Comparison of ENCODE assay signal across 1 cellular context in the genomic region with DNA sequence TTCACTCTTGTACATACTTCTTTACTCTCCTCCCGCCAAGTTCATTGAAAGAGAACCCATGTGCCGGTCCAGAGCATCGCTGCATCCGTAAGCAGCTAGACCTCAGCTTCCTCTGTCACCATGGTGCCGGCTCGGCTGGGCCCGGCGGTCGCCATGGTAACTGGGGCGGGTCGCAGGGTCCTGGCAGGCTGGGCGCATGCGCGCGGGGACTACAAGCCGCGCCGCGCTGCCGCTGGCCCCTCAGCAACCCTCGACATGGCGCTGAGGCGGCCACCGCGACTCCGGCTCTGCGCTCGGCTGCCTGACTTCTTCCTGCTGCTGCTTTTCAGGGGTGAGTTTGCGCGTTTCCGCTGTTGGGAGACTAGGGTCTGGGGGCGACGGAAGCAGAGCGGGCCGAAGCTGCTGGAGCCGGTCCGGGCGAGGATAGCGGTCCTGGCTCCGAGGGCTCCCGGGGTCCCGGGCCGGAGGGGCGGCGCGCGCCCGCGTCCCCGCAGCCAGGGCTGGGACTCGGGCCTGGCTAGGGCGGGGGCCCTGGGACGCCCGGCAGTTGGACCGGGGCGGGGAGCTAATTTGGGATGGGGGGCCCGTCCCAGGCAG.
TF ChIP-seq lines count a peak whose summit lies in the region.

A gene (plus strand): TSS at position 244 of the 597 bp plus-strand sequence. CDS start 12 bp downstream, at position 256.

TF ChIP-seq in K562, 482 proteins besides CTCF, POLR2A, EP300 and RAD21 (continued from another document and continues in another):
- TF ChIP-seq, protein P1, sequence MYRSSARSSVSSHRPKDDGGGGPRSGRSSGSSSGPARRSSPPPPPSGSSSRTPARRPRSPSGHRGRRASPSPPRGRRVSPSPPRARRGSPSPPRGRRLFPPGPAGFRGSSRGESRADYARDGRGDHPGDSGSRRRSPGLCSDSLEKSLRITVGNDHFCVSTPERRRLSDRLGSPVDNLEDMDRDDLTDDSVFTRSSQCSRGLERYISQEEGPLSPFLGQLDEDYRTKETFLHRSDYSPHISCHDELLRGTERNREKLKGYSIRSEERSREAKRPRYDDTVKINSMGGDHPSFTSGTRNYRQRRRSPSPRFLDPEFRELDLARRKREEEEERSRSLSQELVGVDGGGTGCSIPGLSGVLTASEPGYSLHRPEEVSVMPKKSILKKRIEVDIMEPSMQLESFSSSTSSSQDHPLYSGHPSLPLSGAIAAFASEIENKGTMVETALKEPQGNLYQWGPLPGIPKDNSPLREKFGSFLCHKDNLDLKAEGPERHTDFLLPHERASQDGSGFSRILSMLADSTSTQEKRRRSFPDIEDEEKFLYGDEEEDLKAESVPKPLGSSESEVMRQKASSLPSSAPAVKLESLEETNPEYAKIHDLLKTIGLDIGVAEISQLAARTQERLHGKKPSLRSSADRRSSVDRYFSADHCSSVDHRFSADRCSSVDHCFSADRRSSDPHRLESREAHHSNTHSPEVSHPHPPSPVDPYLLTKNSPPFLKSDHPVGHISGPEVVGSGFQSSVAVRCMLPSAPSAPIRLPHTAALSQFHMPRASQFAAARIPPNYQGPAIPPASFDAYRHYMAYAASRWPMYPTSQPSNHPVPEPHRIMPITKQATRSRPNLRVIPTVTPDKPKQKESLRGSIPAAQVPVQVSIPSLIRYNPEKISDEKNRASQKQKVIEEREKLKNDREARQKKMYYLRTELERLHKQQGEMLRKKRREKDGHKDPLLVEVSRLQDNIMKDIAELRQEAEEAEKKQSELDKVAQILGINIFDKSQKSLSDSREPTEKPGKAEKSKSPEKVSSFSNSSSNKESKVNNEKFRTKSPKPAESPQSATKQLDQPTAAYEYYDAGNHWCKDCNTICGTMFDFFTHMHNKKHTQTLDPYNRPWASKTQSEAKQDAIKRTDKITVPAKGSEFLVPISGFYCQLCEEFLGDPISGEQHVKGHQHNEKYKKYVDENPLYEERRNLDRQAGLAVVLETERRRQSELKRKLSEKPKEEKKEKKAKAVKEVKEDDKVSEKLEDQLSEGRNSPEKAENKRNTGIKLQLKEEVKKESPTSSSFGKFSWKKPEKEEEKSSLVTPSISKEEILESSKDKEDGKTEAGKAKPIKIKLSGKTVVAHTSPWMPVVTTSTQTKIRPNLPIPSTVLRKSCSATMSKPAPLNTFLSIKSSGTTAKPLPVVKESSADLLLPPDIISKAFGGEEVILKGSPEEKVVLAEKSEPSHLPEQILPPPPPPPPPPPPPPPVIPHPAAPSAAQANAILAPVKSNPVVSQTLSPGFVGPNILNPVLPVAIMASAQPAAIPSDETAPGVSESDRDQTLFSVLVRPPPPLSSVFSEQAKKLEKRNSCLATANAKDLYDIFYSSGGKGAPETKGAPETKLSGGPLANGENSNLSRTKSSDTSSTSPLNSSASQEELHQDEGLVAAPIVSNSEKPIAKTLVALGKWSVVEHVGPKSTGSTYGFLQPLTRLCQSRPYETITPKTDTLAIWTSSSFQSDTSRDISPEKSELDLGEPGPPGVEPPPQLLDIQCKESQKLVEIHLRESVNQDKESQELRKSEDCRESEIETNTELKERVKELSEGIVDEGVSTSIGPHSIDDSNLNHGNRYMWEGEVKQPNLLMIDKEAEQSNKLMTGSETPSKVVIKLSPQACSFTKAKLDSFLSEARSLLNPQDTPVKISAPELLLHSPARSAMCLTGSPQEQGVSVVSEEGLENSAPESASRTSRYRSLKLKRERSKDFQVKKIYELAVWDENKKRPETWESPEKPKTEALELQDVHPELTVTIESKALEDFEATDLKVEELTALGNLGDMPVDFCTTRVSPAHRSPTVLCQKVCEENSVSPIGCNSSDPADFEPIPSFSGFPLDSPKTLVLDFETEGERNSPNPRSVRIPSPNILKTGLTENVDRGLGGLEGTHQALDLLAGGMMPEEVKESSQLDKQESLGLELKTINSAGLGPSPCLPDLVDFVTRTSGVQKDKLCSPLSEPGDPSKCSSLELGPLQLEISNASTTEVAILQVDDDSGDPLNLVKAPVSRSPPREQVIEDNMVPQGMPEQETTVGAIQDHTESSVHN (IDR thresholded peaks at IDR 0.05; ENCODE audit: borderline replicate concordance in 1 of 2, low read depth in 1 of 2) = no peak
- TF ChIP-seq, protein P2, sequence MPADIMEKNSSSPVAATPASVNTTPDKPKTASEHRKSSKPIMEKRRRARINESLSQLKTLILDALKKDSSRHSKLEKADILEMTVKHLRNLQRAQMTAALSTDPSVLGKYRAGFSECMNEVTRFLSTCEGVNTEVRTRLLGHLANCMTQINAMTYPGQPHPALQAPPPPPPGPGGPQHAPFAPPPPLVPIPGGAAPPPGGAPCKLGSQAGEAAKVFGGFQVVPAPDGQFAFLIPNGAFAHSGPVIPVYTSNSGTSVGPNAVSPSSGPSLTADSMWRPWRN (IDR thresholded peaks at IDR 0.05; ENCODE audit: low read depth) = no peak
- TF ChIP-seq, protein P3, sequence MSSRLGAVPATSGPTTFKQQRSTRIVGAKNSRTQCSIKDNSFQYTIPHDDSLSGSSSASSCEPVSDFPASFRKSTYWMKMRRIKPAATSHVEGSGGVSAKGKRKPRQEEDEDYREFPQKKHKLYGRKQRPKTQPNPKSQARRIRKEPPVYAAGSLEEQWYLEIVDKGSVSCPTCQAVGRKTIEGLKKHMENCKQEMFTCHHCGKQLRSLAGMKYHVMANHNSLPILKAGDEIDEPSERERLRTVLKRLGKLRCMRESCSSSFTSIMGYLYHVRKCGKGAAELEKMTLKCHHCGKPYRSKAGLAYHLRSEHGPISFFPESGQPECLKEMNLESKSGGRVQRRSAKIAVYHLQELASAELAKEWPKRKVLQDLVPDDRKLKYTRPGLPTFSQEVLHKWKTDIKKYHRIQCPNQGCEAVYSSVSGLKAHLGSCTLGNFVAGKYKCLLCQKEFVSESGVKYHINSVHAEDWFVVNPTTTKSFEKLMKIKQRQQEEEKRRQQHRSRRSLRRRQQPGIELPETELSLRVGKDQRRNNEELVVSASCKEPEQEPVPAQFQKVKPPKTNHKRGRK (tag; IDR thresholded peaks at IDR 0.05) = no peak
- TF ChIP-seq, protein P4, sequence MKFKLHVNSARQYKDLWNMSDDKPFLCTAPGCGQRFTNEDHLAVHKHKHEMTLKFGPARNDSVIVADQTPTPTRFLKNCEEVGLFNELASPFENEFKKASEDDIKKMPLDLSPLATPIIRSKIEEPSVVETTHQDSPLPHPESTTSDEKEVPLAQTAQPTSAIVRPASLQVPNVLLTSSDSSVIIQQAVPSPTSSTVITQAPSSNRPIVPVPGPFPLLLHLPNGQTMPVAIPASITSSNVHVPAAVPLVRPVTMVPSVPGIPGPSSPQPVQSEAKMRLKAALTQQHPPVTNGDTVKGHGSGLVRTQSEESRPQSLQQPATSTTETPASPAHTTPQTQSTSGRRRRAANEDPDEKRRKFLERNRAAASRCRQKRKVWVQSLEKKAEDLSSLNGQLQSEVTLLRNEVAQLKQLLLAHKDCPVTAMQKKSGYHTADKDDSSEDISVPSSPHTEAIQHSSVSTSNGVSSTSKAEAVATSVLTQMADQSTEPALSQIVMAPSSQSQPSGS (CRISPR knock-in tag; IDR thresholded peaks at IDR 0.05) = no peak
- no peak for TF ChIP-seq POLR2B (IDR thresholded peaks at IDR 0.05; ENCODE audit: low read depth, partially characterized antibody)
- TF ChIP-seq, protein P5, sequence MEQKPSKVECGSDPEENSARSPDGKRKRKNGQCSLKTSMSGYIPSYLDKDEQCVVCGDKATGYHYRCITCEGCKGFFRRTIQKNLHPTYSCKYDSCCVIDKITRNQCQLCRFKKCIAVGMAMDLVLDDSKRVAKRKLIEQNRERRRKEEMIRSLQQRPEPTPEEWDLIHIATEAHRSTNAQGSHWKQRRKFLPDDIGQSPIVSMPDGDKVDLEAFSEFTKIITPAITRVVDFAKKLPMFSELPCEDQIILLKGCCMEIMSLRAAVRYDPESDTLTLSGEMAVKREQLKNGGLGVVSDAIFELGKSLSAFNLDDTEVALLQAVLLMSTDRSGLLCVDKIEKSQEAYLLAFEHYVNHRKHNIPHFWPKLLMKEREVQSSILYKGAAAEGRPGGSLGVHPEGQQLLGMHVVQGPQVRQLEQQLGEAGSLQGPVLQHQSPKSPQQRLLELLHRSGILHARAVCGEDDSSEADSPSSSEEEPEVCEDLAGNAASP (IDR thresholded peaks at IDR 0.05) = no peak
- TF ChIP-seq, protein P6, sequence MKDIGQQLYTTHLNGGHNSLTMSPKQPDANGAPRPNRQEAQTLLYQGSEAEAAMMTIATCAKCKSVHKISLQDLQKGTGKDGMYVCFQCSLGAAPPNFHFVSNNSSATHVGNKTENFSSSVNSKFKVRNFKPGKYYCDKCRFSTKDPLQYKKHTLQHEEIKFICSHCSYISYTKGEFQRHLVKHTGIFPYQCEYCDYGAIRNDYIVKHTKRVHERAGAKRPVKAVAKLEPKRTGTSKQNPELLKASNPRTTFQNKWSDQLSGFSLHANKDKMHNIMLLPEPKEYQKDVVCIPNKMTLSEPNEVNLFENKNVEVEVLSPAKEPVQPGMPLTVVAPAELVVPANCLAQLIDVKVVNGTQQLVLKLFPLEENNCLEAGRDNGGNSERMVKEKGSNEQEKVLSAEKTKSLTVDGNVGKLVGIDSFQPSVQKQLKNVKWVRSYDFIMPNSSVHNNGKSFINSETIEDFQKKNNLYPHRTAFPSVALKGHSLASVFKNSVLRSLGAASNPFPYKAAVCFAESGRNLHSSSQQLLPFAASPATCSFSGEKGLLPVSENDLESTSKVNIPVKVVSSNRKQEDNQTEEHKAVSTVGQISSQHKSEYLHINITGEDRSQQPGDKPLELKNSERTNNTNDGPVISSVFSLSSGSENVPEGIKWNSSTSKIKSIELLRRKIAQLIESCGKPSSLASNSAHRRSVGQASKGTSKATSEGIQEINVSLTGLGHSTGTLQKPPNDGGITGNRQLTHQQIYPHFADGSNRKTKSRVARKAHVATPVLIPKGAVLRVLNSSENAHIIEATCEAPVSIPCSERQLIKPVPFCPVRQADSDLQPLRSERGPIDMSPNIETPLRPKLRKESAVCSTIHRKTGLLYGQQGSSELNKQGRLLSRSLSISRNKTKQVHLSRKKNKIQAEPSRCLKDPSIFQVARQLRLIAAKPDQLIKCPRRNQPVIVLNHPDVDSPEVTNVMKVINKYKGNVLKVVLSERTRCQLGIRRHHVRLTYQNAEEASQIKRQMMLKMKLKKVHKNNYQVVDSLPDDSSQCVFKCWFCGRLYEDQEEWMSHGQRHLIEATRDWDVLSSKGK (CRISPR knock-in tag; IDR thresholded peaks at IDR 0.05) = no peak
- TF ChIP-seq, protein P7, sequence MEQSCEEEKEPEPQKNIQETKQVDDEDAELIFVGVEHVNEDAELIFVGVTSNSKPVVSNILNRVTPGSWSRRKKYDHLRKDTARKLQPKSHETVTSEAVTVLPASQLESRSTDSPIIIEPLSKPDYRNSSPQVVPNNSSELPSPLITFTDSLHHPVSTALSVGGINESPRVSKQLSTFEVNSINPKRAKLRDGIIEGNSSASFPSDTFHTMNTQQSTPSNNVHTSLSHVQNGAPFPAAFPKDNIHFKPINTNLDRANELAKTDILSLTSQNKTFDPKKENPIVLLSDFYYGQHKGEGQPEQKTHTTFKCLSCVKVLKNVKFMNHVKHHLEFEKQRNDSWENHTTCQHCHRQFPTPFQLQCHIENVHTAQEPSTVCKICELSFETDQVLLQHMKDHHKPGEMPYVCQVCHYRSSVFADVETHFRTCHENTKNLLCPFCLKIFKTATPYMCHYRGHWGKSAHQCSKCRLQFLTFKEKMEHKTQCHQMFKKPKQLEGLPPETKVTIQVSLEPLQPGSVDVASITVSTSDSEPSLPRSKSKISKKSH (CRISPR knock-in tag; IDR thresholded peaks at IDR 0.05) = no peak
- TF ChIP-seq ZNF507 (tag; conservative IDR thresholded peaks at IDR 0.05) = no peak
- TF ChIP-seq ZNF695 (CRISPR knock-in tag; IDR thresholded peaks at IDR 0.05) = no peak
- TF ChIP-seq, protein P8, sequence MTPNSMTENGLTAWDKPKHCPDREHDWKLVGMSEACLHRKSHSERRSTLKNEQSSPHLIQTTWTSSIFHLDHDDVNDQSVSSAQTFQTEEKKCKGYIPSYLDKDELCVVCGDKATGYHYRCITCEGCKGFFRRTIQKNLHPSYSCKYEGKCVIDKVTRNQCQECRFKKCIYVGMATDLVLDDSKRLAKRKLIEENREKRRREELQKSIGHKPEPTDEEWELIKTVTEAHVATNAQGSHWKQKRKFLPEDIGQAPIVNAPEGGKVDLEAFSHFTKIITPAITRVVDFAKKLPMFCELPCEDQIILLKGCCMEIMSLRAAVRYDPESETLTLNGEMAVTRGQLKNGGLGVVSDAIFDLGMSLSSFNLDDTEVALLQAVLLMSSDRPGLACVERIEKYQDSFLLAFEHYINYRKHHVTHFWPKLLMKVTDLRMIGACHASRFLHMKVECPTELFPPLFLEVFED (CRISPR knock-in tag; conservative IDR thresholded peaks at IDR 0.05) = no peak
- TF ChIP-seq FIP1L1 (IDR thresholded peaks at IDR 0.05; ENCODE audit: low read depth, low read length, poor library complexity, severe bottlenecking) = no peak
- TF ChIP-seq, protein P9, sequence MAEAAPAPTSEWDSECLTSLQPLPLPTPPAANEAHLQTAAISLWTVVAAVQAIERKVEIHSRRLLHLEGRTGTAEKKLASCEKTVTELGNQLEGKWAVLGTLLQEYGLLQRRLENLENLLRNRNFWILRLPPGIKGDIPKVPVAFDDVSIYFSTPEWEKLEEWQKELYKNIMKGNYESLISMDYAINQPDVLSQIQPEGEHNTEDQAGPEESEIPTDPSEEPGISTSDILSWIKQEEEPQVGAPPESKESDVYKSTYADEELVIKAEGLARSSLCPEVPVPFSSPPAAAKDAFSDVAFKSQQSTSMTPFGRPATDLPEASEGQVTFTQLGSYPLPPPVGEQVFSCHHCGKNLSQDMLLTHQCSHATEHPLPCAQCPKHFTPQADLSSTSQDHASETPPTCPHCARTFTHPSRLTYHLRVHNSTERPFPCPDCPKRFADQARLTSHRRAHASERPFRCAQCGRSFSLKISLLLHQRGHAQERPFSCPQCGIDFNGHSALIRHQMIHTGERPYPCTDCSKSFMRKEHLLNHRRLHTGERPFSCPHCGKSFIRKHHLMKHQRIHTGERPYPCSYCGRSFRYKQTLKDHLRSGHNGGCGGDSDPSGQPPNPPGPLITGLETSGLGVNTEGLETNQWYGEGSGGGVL (CRISPR knock-in tag; IDR thresholded peaks at IDR 0.05) = no peak
- no peak for TF ChIP-seq HCFC1 (IDR thresholded peaks at IDR 0.05; ENCODE audit: low read depth, low read length)
- no peak for TF ChIP-seq MAZ (CRISPR knock-in tag; conservative IDR thresholded peaks at IDR 0.05 in 1 of 2, IDR thresholded peaks at IDR 0.05 in 1 of 2)
- TF ChIP-seq, protein P10, sequence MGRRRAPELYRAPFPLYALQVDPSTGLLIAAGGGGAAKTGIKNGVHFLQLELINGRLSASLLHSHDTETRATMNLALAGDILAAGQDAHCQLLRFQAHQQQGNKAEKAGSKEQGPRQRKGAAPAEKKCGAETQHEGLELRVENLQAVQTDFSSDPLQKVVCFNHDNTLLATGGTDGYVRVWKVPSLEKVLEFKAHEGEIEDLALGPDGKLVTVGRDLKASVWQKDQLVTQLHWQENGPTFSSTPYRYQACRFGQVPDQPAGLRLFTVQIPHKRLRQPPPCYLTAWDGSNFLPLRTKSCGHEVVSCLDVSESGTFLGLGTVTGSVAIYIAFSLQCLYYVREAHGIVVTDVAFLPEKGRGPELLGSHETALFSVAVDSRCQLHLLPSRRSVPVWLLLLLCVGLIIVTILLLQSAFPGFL (CRISPR knock-in tag; IDR thresholded peaks at IDR 0.05) = no peak
- peak in 2 of 3 experiments; percentile 40 to 70 for TF ChIP-seq YY1 (IDR thresholded peaks at IDR 0.05; ENCODE audit: borderline replicate concordance in 1 of 3, control insufficient read depth in 1 of 3, extremely low read depth in 1 of 3, insufficient read depth in 3 of 3, insufficient read length in 1 of 3, insufficient replicate concordance in 2 of 3, low read depth in 1 of 3, low read length in 2 of 3)
- no peak for TF ChIP-seq ZNF830 (CRISPR knock-in tag; IDR thresholded peaks at IDR 0.05)
- TF ChIP-seq CHCHD3 (CRISPR knock-in tag; IDR thresholded peaks at IDR 0.05) = no peak
- no peak for TF ChIP-seq ZNF444 (CRISPR knock-in tag; IDR thresholded peaks at IDR 0.05)
- TF ChIP-seq ZNF583 (CRISPR knock-in tag; IDR thresholded peaks at IDR 0.05) = no peak
